In the genomic region with DNA sequence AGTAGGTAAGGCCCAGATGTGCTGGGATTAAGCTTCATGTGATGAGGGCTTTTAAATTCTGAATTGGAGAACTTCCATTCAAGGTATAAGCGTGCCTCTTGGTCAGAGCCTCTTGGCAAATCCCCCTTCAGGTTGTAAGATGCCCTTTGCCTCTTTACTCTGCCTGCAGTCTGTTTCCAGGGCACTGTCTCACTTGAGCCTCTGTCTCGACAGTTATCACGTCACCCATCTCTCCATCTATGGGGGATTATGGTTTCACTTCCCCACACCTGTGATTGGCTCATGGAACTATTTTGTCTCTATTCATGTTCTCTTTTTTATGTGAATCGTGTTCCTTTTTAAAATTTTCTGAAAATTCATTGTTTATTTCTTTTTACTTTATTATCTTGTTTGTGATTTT, we compare ENCODE assay signal across 1 cellular context.
TF ChIP-seq lines count a peak whose summit lies in the region.

No MANE protein-coding gene starts in this region.

TF ChIP-seq in HepG2, 621 proteins besides CTCF, POLR2A, EP300 and RAD21:
- TF ChIP-seq SIX1 (CRISPR knock-in tag; IDR thresholded peaks at IDR 0.05; ENCODE audit: borderline replicate concordance) (no peak), SNAPC2 (CRISPR knock-in tag; IDR thresholded peaks at IDR 0.05) (no peak), TAF1 (CRISPR knock-in tag; IDR thresholded peaks at IDR 0.05) (no peak), SP4 (CRISPR knock-in tag; IDR thresholded peaks at IDR 0.05) (no peak), ZNF235 (CRISPR knock-in tag; IDR thresholded peaks at IDR 0.05; ENCODE audit: borderline replicate concordance) (no peak), SMAD3 (CRISPR knock-in tag; IDR thresholded peaks at IDR 0.05) (no peak), TBX3 (IDR thresholded peaks at IDR 0.05; ENCODE audit: borderline replicate concordance) (no peak), NR2F6 (IDR thresholded peaks at IDR 0.05) (no peak), NR2F6 (CRISPR knock-in tag; IDR thresholded peaks at IDR 0.05) (no peak), MLLT10 (CRISPR knock-in tag; IDR thresholded peaks at IDR 0.05) (no peak), ZNF446 (CRISPR knock-in tag; IDR thresholded peaks at IDR 0.05) (no peak), KDM4B (CRISPR knock-in tag; IDR thresholded peaks at IDR 0.05) (no peak), ZNF776 (CRISPR knock-in tag; IDR thresholded peaks at IDR 0.05) (no peak), ZNF317 (CRISPR knock-in tag; IDR thresholded peaks at IDR 0.05) (no peak), ZNF274 (CRISPR knock-in tag; IDR thresholded peaks at IDR 0.05) (no peak), BRCA1 (CRISPR knock-in tag; IDR thresholded peaks at IDR 0.05) (no peak), GTF2F1 (IDR thresholded peaks at IDR 0.05; ENCODE audit: low read length) (no peak)
- TF ChIP-seq, protein P1, sequence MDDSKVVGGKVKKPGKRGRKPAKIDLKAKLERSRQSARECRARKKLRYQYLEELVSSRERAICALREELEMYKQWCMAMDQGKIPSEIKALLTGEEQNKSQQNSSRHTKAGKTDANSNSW (CRISPR knock-in tag; IDR thresholded peaks at IDR 0.05; ENCODE audit: borderline replicate concordance): no peak
- TF ChIP-seq, protein P2, sequence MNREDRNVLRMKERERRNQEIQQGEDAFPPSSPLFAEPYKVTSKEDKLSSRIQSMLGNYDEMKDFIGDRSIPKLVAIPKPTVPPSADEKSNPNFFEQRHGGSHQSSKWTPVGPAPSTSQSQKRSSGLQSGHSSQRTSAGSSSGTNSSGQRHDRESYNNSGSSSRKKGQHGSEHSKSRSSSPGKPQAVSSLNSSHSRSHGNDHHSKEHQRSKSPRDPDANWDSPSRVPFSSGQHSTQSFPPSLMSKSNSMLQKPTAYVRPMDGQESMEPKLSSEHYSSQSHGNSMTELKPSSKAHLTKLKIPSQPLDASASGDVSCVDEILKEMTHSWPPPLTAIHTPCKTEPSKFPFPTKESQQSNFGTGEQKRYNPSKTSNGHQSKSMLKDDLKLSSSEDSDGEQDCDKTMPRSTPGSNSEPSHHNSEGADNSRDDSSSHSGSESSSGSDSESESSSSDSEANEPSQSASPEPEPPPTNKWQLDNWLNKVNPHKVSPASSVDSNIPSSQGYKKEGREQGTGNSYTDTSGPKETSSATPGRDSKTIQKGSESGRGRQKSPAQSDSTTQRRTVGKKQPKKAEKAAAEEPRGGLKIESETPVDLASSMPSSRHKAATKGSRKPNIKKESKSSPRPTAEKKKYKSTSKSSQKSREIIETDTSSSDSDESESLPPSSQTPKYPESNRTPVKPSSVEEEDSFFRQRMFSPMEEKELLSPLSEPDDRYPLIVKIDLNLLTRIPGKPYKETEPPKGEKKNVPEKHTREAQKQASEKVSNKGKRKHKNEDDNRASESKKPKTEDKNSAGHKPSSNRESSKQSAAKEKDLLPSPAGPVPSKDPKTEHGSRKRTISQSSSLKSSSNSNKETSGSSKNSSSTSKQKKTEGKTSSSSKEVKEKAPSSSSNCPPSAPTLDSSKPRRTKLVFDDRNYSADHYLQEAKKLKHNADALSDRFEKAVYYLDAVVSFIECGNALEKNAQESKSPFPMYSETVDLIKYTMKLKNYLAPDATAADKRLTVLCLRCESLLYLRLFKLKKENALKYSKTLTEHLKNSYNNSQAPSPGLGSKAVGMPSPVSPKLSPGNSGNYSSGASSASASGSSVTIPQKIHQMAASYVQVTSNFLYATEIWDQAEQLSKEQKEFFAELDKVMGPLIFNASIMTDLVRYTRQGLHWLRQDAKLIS (CRISPR knock-in tag; IDR thresholded peaks at IDR 0.05): no peak
- TF ChIP-seq, protein P3, sequence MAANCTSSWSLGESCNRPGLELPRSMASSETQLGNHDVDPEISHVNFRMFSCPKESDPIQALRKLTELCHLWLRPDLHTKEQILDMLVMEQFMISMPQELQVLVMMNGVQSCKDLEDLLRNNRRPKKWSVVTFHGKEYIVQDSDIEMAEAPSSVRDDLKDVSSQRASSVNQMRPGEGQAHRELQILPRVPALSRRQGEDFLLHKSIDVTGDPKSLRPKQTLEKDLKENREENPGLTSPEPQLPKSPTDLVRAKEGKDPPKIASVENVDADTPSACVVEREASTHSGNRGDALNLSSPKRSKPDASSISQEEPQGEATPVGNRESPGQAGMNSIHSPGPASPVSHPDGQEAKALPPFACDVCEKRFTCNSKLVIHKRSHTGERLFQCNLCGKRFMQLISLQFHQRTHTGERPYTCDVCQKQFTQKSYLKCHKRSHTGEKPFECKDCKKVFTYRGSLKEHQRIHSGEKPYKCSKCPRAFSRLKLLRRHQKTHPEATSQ (CRISPR knock-in tag; IDR thresholded peaks at IDR 0.05; ENCODE audit: borderline replicate concordance): no peak
